Comparison of ENCODE assay signal across 1 cellular context in the genomic region with DNA sequence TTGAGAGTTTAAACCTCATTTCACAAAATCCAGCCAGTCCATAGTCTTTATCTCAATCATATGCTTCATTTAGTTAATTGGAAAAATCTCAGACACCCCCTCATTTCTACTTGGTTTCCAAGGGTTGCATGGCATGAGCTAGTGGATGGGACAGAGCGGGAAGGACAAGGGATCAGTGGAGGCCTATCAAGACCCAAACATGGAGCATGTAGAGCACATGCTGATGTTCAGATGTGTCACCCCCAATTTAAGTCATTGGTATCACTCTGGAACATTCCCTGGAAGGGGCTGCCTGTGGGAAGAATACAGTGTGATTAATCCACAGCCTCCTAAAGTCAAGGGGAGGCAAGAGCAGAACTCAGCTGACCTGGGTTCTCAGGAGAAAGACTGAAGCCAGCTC.
A peak's percentile ranks its signal among the peaks of the same experiment; 100 is the strongest.
TF ChIP-seq lines count a peak whose summit lies in the region.

No MANE protein-coding gene starts in this region.

TF ChIP-seq in K562, 482 proteins besides CTCF, POLR2A, EP300 and RAD21 (continued from another document):
- peak; percentile 66 for TF ChIP-seq MGA (IDR thresholded peaks at IDR 0.05)
- 0 out of 2 replicates have a peak, but pooled peaks have one; percentile 0 for TF ChIP-seq CUX1 (CRISPR knock-in tag; IDR thresholded peaks at IDR 0.05)
- 0 out of 2 replicates have a peak, but pooled peaks have one; percentile 36 for TF ChIP-seq MECOM (CRISPR knock-in tag; IDR thresholded peaks at IDR 0.05)
